In genomic region chr12:123075092-123075491, GRCh38 we compare ENCODE assay signal across 11 cellular contexts.
DNase-seq lines count a peak whose midpoint lies in the region; ATAC-seq and TF ChIP-seq lines count a peak whose summit lies in the region.
"Had no signal": no experiment of that assay in that cellular context is flagged by ENCODE, and none has a peak within 500 bp of the region (broad histone marks: within the 10 kb centered on the region; RNA-seq: fewer than 3 reads in every experiment).

No MANE protein-coding gene starts in this region.

- H3K4me3 Mint-ChIP-seq in central memory CD8-positive, alpha-beta T cell, result peak overlapping the region; percentile 92
- no peak overlapping the region for H3K4me3 Mint-ChIP-seq in Calu3 (ENCODE audit: low read depth, unreplicated experiment)

- no peaks in the 10 kb centered on the region for H3K27me3 ChIP-seq in muscle layer of colon (ENCODE audit: control insufficient read depth in 1 of 2, insufficient read depth in 2 of 2, low read length in 2 of 2)
- H3K27me3 ChIP-seq: brain microvascular endothelial cell, SJSA1 had no signal

- no TSS peak for BruUV-seq in Calu3 (replicated peaks; lab: Mats Ljungman, UMichigan)

- H3K9me3 Mint-ChIP-seq in central memory CD8-positive, alpha-beta T cell, result no peaks in the 10 kb centered on the region
- no peaks in the 10 kb centered on the region for H3K9me3 Mint-ChIP-seq in Calu3 (ENCODE audit: low read depth, unreplicated experiment)

- DNase-seq in AG08395 (ENCODE audit: low spot score), result peak; percentile 50
- DNase-seq in NAMALWA (ENCODE audit: low spot score), result peak; percentile 61
- DNase-seq in central memory CD8-positive, alpha-beta T cell (ENCODE audit: low spot score in 2 of 2), result no peak
- no peak for DNase-seq in KG1 (lab: John Stamatoyannopoulos, UW)
- no peak for DNase-seq in Calu3
- DNase-seq in KBM-7, result no peak
- DNase-seq: brain microvascular endothelial cell, foreskin melanocyte had no signal

- ATAC-seq in central memory CD8-positive, alpha-beta T cell (replicated peaks; ENCODE audit: extremely low read depth, poor library complexity, severe bottlenecking), result no peak
- no peak for ATAC-seq in HG02798 (IDR thresholded peaks at IDR 0.05; ENCODE audit: poor library complexity, unreplicated experiment)

- CTCF ChIA-PET in Calu3 (lab: Charles Lee), result no interaction called here

- in situ Hi-C loops in KBM-7 (cut with MboI; ENCODE audit: low pct_unique_long_range_greater_than_20kb, low sequenced_read_pairs), result no loop called here

- H3K4me3 ChIP-seq in muscle layer of colon (ENCODE audit: low read depth in 1 of 2, low read length in 2 of 2), result peak overlapping the region in 1 of 2 donors; percentile 15
- H3K4me3 ChIP-seq: SJSA1 had no signal

- no peak for TF ChIP-seq CTCF in Calu3 (IDR thresholded peaks at IDR 0.05; ENCODE audit: unreplicated experiment)

- intact Hi-C loops in Calu3 (cut with micrococcal nuclease; ENCODE audit: unreplicated experiment), result no loop called here

- H3K4me1 ChIP-seq in muscle layer of colon (ENCODE audit: insufficient read depth, low read length), result peaks cover 66% of the 10 kb centered on the region
- H3K4me1 ChIP-seq: SJSA1 had no signal

- no peaks in the 10 kb centered on the region for H3K36me3 ChIP-seq in muscle layer of colon (ENCODE audit: insufficient read depth, low read length)
- H3K36me3 ChIP-seq: brain microvascular endothelial cell, SJSA1 had no signal

- H3K4me1 Mint-ChIP-seq in central memory CD8-positive, alpha-beta T cell, result peaks cover 52% of the 10 kb centered on the region
- peaks cover 12% of the 10 kb centered on the region for H3K4me1 Mint-ChIP-seq in Calu3 (ENCODE audit: low read depth, unreplicated experiment)

- H3K27me3 Mint-ChIP-seq in central memory CD8-positive, alpha-beta T cell, result no peaks in the 10 kb centered on the region
- peaks cover 19% of the 10 kb centered on the region for H3K27me3 Mint-ChIP-seq in Calu3 (ENCODE audit: unreplicated experiment)

- peak overlapping the region; percentile 32 for H3K9ac ChIP-seq in muscle layer of colon (ENCODE audit: low read length)

- H3K27ac Mint-ChIP-seq in central memory CD8-positive, alpha-beta T cell (ENCODE audit: low read depth), result peak overlapping the region; percentile 93
- no peak overlapping the region for H3K27ac Mint-ChIP-seq in Calu3 (ENCODE audit: unreplicated experiment)

- peak overlapping the region; percentile 77 for H3K27ac ChIP-seq in muscle layer of colon (ENCODE audit: low read depth, low read length)
- H3K27ac ChIP-seq: brain microvascular endothelial cell, SJSA1 had no signal

- no peaks in the 10 kb centered on the region for H3K9me3 ChIP-seq in muscle layer of colon (ENCODE audit: low read length)
- H3K9me3 ChIP-seq: SJSA1 had no signal

- H3K36me3 Mint-ChIP-seq in central memory CD8-positive, alpha-beta T cell (ENCODE audit: insufficient read depth), result peaks cover 11% of the 10 kb centered on the region
- no peaks in the 10 kb centered on the region for H3K36me3 Mint-ChIP-seq in Calu3 (ENCODE audit: insufficient read depth, unreplicated experiment)

Comparison
In these comparisons a context has a peak if more than half of its experiments do, and no peak if none do; other contexts are left out.
1. DNase-seq: peak in AG08395 (single experiment) and NAMALWA (single experiment); none in central memory CD8-positive, alpha-beta T cell (0 of 2), KG1 (single experiment), Calu3 (single experiment) and KBM-7 (single experiment).